In the genomic region with DNA sequence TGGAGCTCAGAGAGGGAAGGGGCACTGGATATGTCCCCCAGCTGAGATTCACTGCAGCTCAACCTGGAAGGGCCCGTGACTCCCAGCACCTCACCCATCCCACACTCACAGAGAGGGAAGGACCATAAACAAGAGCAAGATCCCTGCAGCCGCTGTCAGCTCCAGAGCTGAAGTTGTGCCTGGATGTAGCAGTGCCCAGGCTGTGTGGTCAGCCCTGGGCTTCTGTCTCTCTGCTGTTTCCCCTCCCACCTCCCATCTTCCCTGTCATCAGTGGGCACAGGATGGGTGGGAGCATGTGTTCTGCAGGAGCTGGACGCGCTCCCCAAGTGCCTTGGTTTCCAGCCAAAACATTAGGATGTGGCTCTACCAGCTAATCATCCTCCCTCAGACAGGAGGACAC, we compare ENCODE assay signal across 30 cellular contexts.
"Had no signal": no experiment of that assay in that cellular context is flagged by ENCODE, and none has a peak within 500 bp of the region (broad histone marks: within the 10 kb centered on the region; RNA-seq: fewer than 3 reads in every experiment).

No MANE protein-coding gene starts in this region.

- H3K27me3 ChIP-seq: adrenal gland, body of pancreas, Peyer's patch had no signal

- FAIRE-seq: astrocyte had no signal

- H3K9me3 ChIP-seq: adrenal gland, body of pancreas, Peyer's patch had no signal

- H3K27ac ChIP-seq: adrenal gland, body of pancreas, breast epithelium, Peyer's patch had no signal

- DNase-seq: activated CD4-positive, alpha-beta T cell treated with anti-CD3 and anti-CD28 coated beads, Interleukin-2, amount 10 ng/mL, durations not matched to agents 24 days and 14 days; activated CD4-positive, alpha-beta T cell treated with anti-CD3 and anti-CD28 coated beads, Interleukin-2, amount 50 U/mL, for 4 hours; activated CD8-positive, alpha-beta T cell treated with anti-CD3 and anti-CD28 coated beads for 36 hours; activated gamma-delta T cell treated with Interleukin-2 at 50 U/mL for 16 hours; activated naive CD4-positive, alpha-beta T cell treated with anti-CD3 and anti-CD28 coated beads for 36 hours; activated T-cell treated with anti-CD3 and anti-CD28 coated beads, Interleukin-2, amount 50 U/mL, for 4 hours; adrenal gland; body of pancreas; KG1; MM.1S; NCI-H1092; NCI-H1436 treated with DMSO at 0.1 percent for 48 hours; NCI-H1694 treated with DMSO at 0.1 percent for 48 hours; NCI-H2029; NCI-H446; NCI-H510A treated with DMSO at 0.1 percent for 48 hours; NCI-H526 treated with DMSO at 0.1 percent for 48 hours; NK-92 treated with Interleukin-12 subunit alpha and Interleukin-12 subunit beta, amount 100 ng/mL, for 24 hours; PC-3; RPMI8226; SIG-M5; T-cell; T-helper 2 cell; T-helper 9 cell had no signal

- ATAC-seq: activated CD8-positive, alpha-beta T cell treated with anti-CD3 and anti-CD28 coated beads for 36 hours; activated naive CD4-positive, alpha-beta T cell treated with anti-CD3 and anti-CD28 coated beads, Interleukin-2, amount 50 U/mL, for 72 hours; activated T-cell treated with anti-CD3 and anti-CD28 coated beads, Interleukin-2, amount 50 U/mL, for 4 hours; body of pancreas; PC-3; Right ventricle myocardium inferior; SK-N-SH treated with all-trans-retinoic acid at 6 μM for 48 hours; T-cell had no signal

- H3K36me3 ChIP-seq: adrenal gland, breast epithelium, Peyer's patch had no signal

- H3K4me3 ChIP-seq: adrenal gland, body of pancreas, breast epithelium, Peyer's patch had no signal

- H3K4me1 ChIP-seq: adrenal gland, body of pancreas, breast epithelium, Peyer's patch had no signal
